8 cellular contexts compared by ENCODE assay signal in the genomic region with DNA sequence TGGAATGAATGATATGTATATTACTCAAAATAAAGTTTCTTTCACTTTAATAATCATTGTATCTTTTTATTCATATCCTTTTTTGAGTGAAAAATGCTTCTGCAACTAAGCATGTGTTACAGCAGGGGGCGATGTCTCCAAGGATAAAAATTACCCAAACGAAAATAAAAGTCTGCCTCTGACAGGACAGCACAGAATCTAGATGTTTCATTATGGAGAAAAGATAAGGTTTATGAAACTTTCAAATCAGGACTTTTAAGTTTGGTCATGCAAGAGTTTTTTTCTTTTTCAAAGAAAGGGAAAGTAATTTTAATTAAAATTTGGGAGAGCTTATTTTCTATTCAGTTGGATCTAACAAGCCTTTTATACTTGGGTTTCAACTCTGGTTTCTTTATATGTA. TPM values are rescaled to one million over a fixed set of nuclear protein-coding genes. Genes with fewer than 3 reads are reported as not detected.
DNase-seq lines count a peak whose midpoint lies in the region; ATAC-seq and TF ChIP-seq lines count a peak whose summit lies in the region.

No MANE protein-coding gene starts in this region.

- H2AFZ ChIP-seq in hepatocyte: no peak overlapping the region

- no peaks in the 10 kb centered on the region for H3K79me2 ChIP-seq in hepatocyte

- CTCF ChIA-PET in HEK293 (lab: Yijun Ruan, JAX): interaction anchor here (0.6 to 5.3 kb wide), 47 partner anchors 9 to 1041 kb away, joined by 3 to 48 read pairs (median 4); no protein-coding TSS in a partner anchor

- no peak overlapping the region for H3K4me2 ChIP-seq in hepatocyte

- peaks cover 15% of the 10 kb centered on the region for H3K4me1 Mint-ChIP-seq in stimulated activated memory B cell treated with anti-CD40 and anti-IgM and Interleukin-4, amounts not matched to agents 10 μg/mL and 1 μg/mL and 100 μg/mL, for 72 hours

- TF ChIP-seq CTCF in HEK293 (tag by site-specific recombination; IDR thresholded peaks at IDR 0.05): 0 out of 2 replicates have a peak, but pooled peaks have one; percentile 44
- peak; percentile 87 for TF ChIP-seq CTCF in hepatocyte (IDR thresholded peaks at IDR 0.05; ENCODE audit: poor library complexity)

- no peak overlapping the region for H3K27ac ChIP-seq in HEK293 (ENCODE audit: extremely low read depth, low read depth, low read length)
- H3K27ac ChIP-seq in hepatocyte: no peak overlapping the region

- no peak overlapping the region for H3K4me3 Mint-ChIP-seq in stimulated activated memory B cell treated with anti-CD40 and anti-IgM and Interleukin-4, amounts not matched to agents 10 μg/mL and 1 μg/mL and 100 μg/mL, for 72 hours

- no peak for ATAC-seq in stimulated activated memory B cell treated with anti-CD40 and anti-IgM and Interleukin-4, amounts not matched to agents 10 μg/mL and 1 μg/mL and 100 μg/mL, for 72 hours

- H3K4me3 ChIP-seq in HEK293 (ENCODE audit: low read depth, low read length) (no peak overlapping the region), hepatocyte (no peak overlapping the region)

- 4% methylated on average over 2 of the region's 2 CpGs for WGBS in hepatocyte (ENCODE audit: low lambda C conversion rate, missing lambda C conversion rate)

- no peaks in the 10 kb centered on the region for H3K27me3 ChIP-seq in hepatocyte

- POLR2A ChIA-PET in HEK293 (lab: Yijun Ruan, JAX): interaction anchor here (0.8 to 1.4 kb wide), 2 partner anchors 21 to 330 kb away, joined by 3 read pairs; no protein-coding TSS in a partner anchor

- no peak overlapping the region for H3K27ac Mint-ChIP-seq in stimulated activated memory B cell treated with anti-CD40 and anti-IgM and Interleukin-4, amounts not matched to agents 10 μg/mL and 1 μg/mL and 100 μg/mL, for 72 hours

- DNase-seq in activated gamma-delta T cell treated with Interleukin-2 at 50 U/mL for 16 hours (peak; percentile 11), activated gamma-delta T cell (lab: John Stamatoyannopoulos, UW) (no peak), NCI-H748 treated with DMSO at 0.1 percent for 48 hours (lab: John Stamatoyannopoulos, UW) (peak; percentile 23), amniotic stem cell (lab: John Stamatoyannopoulos, UW) (peak; percentile 68), hepatocyte (ENCODE audit: low spot score) (peak; percentile 67)
- DNase-seq in stimulated activated CD4-positive, alpha-beta T cell treated with anti-CD3 and anti-CD28 coated beads, Interleukin-4, amount 100 ng/mL, for 24 hours: peak; percentile 38

- H3K9me3 ChIP-seq in HEK293 (ENCODE audit: control insufficient read depth, insufficient read depth, low read depth, low read length) (no peaks in the 10 kb centered on the region), hepatocyte (ENCODE audit: low read depth) (no peaks in the 10 kb centered on the region)

- H3K9me3 Mint-ChIP-seq in stimulated activated memory B cell treated with anti-CD40 and anti-IgM and Interleukin-4, amounts not matched to agents 10 μg/mL and 1 μg/mL and 100 μg/mL, for 72 hours: no peaks in the 10 kb centered on the region

- H3K36me3 ChIP-seq in HEK293 (ENCODE audit: control insufficient read depth in 2 of 2, insufficient read depth in 1 of 2, low read length in 2 of 2) (peaks cover 13 to 16% of the 10 kb centered on the region in 2 experiments), hepatocyte (replicated peaks; ENCODE audit: insufficient read depth, low read depth) (no peaks in the 10 kb centered on the region)

- peaks cover 21% of the 10 kb centered on the region for H3K36me3 Mint-ChIP-seq in stimulated activated memory B cell treated with anti-CD40 and anti-IgM and Interleukin-4, amounts not matched to agents 10 μg/mL and 1 μg/mL and 100 μg/mL, for 72 hours

- H3K9me2 ChIP-seq in hepatocyte (replicated peaks; ENCODE audit: insufficient read depth): no peaks in the 10 kb centered on the region

- H4K20me1 ChIP-seq in hepatocyte (ENCODE audit: insufficient read depth, poor library complexity, severe bottlenecking): no peaks in the 10 kb centered on the region

- no peaks in the 10 kb centered on the region for H3K27me3 Mint-ChIP-seq in stimulated activated memory B cell treated with anti-CD40 and anti-IgM and Interleukin-4, amounts not matched to agents 10 μg/mL and 1 μg/mL and 100 μg/mL, for 72 hours

- no peaks in the 10 kb centered on the region for H3K4me1 ChIP-seq in HEK293 (ENCODE audit: control insufficient read depth, insufficient read depth, low read length)
- no peaks in the 10 kb centered on the region for H3K4me1 ChIP-seq in hepatocyte (ENCODE audit: insufficient read depth)

TF ChIP-seq in HEK293, 187 proteins besides CTCF, POLR2A, EP300 and RAD21:
- TF ChIP-seq MYNN (tag by site-specific recombination; IDR thresholded peaks at IDR 0.05; ENCODE audit: borderline replicate concordance) (peak; percentile 84), ZNF211 (tag by site-specific recombination; IDR thresholded peaks at IDR 0.05; ENCODE audit: low read depth) (no peak), ZNF660 (tag by site-specific recombination; IDR thresholded peaks at IDR 0.05) (0 out of 2 replicates have a peak, but pooled peaks have one; percentile 34), ZNF654 (tag by site-specific recombination; IDR thresholded peaks at IDR 0.05; ENCODE audit: low read depth) (peak; percentile 70), PRDM1 (tag by site-specific recombination; IDR thresholded peaks at IDR 0.05) (peak; percentile 64; the same call in 1 of the 2 replicates), ZNF558 (tag by site-specific recombination; IDR thresholded peaks at IDR 0.05) (no peak), ZNF626 (tag by site-specific recombination; IDR thresholded peaks at IDR 0.05) (no peak)

RNA-seq across cellular contexts. Expression of gene TES, which starts 48.4 kb away (rescaled TPM):
- total RNA-seq in hepatocyte: 122 and 129 TPM in 2 replicates
- polyA plus RNA-seq in hepatocyte: 75.2 and 83.2 TPM in 2 replicates
